ENCODE assay signal across 31 cellular contexts in the genomic region with DNA sequence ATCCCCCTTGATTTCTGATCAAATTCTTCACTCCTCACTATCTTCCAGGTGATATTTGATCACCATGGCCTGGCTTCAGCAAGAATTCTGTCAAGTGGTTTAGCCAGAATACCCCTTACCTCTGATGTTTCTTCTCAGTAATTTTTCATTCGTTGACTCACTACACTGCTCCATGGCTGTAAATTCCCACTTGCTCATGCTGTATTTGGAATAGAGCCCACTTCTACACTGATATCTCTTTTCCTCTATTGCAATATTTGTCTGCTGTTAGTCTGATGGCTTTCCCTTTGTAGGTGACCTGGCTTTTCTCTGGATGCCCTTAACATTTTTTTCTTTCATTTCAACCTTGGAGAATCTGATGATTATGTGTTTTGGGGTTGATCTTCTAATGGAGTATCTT.
DNase-seq lines count a peak whose midpoint lies in the region; TF ChIP-seq lines count a peak whose summit lies in the region.
"Had no signal": no experiment of that assay in that cellular context is flagged by ENCODE, and none has a peak within 500 bp of the region (broad histone marks: within the 10 kb centered on the region; RNA-seq: fewer than 3 reads in every experiment).

No MANE protein-coding gene starts in this region.

- no peaks in the 10 kb centered on the region for H3K27me3 ChIP-seq in brain microvascular endothelial cell (replicated peaks)
- H3K27me3 ChIP-seq: esophagus muscularis mucosa, gastroesophageal sphincter, suprapubic skin, upper lobe of left lung had no signal

- no peak overlapping the region for H3K27ac ChIP-seq in brain microvascular endothelial cell
- H3K27ac ChIP-seq: esophagus muscularis mucosa, gastroesophageal sphincter, KMS-11, suprapubic skin, upper lobe of left lung had no signal

- H3K36me3 ChIP-seq in brain microvascular endothelial cell (replicated peaks), result no peaks in the 10 kb centered on the region
- H3K36me3 ChIP-seq: esophagus muscularis mucosa, gastroesophageal sphincter, suprapubic skin, upper lobe of left lung had no signal

- peak; percentile 6 for DNase-seq in AG10803 (ENCODE audit: low read depth)
- DNase-seq in LoVo (ENCODE audit: low spot score), result peak; percentile 1
- DNase-seq in brain microvascular endothelial cell, result peak; percentile 13
- DNase-seq in glomerular visceral epithelial cell (ENCODE audit: extremely low spot score), result peak; percentile 6
- no peak for DNase-seq in putamen (ENCODE audit: low spot score)
- no peak for DNase-seq in germinal center (ENCODE audit: low spot score)
- DNase-seq in T-helper 1 cell, result no peak
- no peak for DNase-seq in KBM-7
- DNase-seq: activated CD4-positive, alpha-beta T cell treated with anti-CD3 and anti-CD28 coated beads for 48 hours; activated naive CD8-positive, alpha-beta T cell treated with anti-CD3 and anti-CD28 coated beads for 36 hours; activated T-cell treated with anti-CD3 and anti-CD28 coated beads for 4 hours; aorta; CD4-positive, CD25-positive, alpha-beta regulatory T cell; endodermal cell; hippocampal formation; mesenchymal stem cell; NCI-H1436; NCI-H345; NCI-H69; retina; SIG-M5; small intestine; stimulated activated naive CD4-positive, alpha-beta T cell treated with Interleukin-2 at 50 U/mL for 16 hours; SW 1271; T1000; upper lobe of left lung had no signal

- in situ Hi-C loops in brain microvascular endothelial cell (cut with HindIII; ENCODE audit: low pct_ligation_motif_present, low sequenced_read_pairs), result no loop called here
- in situ Hi-C loops in KBM-7 (cut with MboI; ENCODE audit: low pct_unique_long_range_greater_than_20kb, low sequenced_read_pairs), result no loop called here

- H3K4me3 ChIP-seq in AG10803 (ENCODE audit: low read length) (no peak overlapping the region), brain microvascular endothelial cell (ENCODE audit: low read depth, low read length) (no peak overlapping the region)
- H3K4me3 ChIP-seq: esophagus muscularis mucosa, gastroesophageal sphincter, GM12878, suprapubic skin, upper lobe of left lung had no signal

- TF ChIP-seq CTCF in AG10803 (conservative IDR thresholded peaks at IDR 0.05; ENCODE audit: low read length) (no peak), brain microvascular endothelial cell (IDR thresholded peaks at IDR 0.05; ENCODE audit: low read depth, low read length, missing control alignments) (no peak)

Comparison
In these comparisons a context has a peak if more than half of its experiments do, and no peak if none do; other contexts are left out.
1. DNase-seq: peak in AG10803 (single experiment), LoVo (single experiment), brain microvascular endothelial cell (single experiment) and glomerular visceral epithelial cell (single experiment); none in putamen (single experiment), germinal center (single experiment), T-helper 1 cell (0 of 5) and KBM-7 (single experiment).